Comparison of ENCODE assay signal across 1 cellular context in the genomic region with DNA sequence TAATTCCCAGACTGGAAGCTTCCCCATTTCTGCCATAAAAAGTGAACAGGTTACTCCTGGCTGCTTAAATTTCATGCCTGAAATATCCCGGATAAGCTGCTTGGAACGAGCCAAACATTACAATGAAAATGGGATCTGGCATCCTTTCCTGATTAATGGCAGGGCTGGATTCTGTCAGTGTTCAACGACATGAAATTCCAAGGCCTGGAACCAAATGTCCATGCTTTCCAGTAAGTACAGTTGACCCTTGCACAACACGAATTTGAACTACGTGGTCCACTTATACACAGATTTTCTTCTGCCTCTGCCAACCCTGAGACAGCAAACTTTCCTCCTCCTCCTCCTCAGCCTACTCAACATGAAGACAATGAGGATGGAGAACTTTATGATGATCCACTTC.
TF ChIP-seq lines count a peak whose summit lies in the region.

No MANE protein-coding gene starts in this region.

TF ChIP-seq in SK-N-SH treated with all-trans-retinoic acid at 6 μM for 48 hours, 23 proteins besides CTCF, POLR2A, EP300 and RAD21 (continued from another document):
- TF ChIP-seq, protein P1, sequence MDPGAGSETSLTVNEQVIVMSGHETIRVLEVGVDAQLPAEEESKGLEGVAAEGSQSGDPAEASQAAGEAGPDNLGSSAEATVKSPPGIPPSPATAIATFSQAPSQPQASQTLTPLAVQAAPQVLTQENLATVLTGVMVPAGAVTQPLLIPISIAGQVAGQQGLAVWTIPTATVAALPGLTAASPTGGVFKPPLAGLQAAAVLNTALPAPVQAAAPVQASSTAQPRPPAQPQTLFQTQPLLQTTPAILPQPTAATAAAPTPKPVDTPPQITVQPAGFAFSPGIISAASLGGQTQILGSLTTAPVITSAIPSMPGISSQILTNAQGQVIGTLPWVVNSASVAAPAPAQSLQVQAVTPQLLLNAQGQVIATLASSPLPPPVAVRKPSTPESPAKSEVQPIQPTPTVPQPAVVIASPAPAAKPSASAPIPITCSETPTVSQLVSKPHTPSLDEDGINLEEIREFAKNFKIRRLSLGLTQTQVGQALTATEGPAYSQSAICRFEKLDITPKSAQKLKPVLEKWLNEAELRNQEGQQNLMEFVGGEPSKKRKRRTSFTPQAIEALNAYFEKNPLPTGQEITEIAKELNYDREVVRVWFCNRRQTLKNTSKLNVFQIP (CRISPR knock-in tag; IDR thresholded peaks at IDR 0.05; ENCODE audit: borderline replicate concordance, low read depth) = no peak
